In the genomic region with DNA sequence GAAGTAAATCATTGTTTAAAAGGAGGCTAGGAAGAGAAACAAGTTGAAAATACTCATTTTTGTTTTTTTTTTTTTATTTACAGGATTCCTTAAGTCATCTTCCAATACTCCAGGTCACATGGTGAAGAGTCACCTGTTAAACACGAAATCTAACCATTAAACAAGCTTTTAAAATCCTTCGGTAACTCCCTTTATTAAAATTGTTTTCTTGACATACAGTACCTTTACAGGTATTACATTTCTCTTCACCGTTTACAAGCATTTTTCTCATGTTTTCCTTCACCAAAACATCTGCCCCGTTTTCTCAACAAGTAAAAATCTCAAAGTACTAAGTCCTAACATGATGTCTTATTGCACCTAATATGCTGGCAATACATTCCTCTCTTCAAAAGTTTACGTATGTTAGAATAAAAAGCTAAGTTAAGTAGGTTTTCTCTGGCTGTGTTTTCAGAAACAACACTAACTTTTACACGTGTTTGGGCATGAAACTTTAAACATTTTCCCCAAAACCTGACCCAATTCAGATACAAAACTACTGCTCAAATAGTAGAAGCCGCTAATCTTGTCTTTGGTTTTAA, we compare ENCODE assay signal across 8 cellular contexts. TPM values are rescaled to one million over a fixed set of nuclear protein-coding genes. Genes with fewer than 3 reads are reported as not detected.
DNase-seq lines count a peak whose midpoint lies in the region; ATAC-seq and TF ChIP-seq lines count a peak whose summit lies in the region.

No MANE protein-coding gene starts in this region.

- no peaks in the 10 kb centered on the region for H3K36me3 ChIP-seq in A673 (ENCODE audit: insufficient read depth, low read length, poor library complexity, severe bottlenecking)
- H3K36me3 ChIP-seq in HUES6 (ENCODE audit: control insufficient read depth, insufficient read depth, low read length) = no peaks in the 10 kb centered on the region
- H3K36me3 ChIP-seq in brain microvascular endothelial cell (replicated peaks) = no peaks in the 10 kb centered on the region
- H3K36me3 ChIP-seq in mesodermal cell (ENCODE audit: control insufficient read depth, insufficient read depth, low read length) = peaks cover 18% of the 10 kb centered on the region

- TSS peak; percentile 67 for BruUV-seq in A673 (replicated peaks; lab: Mats Ljungman, UMichigan)

- intact Hi-C loops in A673 (cut with micrococcal nuclease; ENCODE audit: unreplicated experiment) = no loop called here

- peak overlapping the region; percentile 94 for H3K4me3 ChIP-seq in A673 (ENCODE audit: low read depth, low read length, poor library complexity, severe bottlenecking)
- peak overlapping the region; percentile 81 for H3K4me3 ChIP-seq in HUES6 (ENCODE audit: low read depth, low read length)
- H3K4me3 ChIP-seq in brain microvascular endothelial cell (ENCODE audit: low read depth, low read length) = peak overlapping the region; percentile 90
- H3K4me3 ChIP-seq in mesodermal cell (ENCODE audit: extremely low read depth, insufficient read depth, low read length, poor library complexity, severe bottlenecking) = peak overlapping the region; percentile 68

- H3K27me3 ChIP-seq in A673 (replicated peaks; ENCODE audit: insufficient read depth, low read depth, low read length, poor library complexity) (no peaks in the 10 kb centered on the region), HUES6 (ENCODE audit: control insufficient read depth, insufficient read depth, low read length) (no peaks in the 10 kb centered on the region), brain microvascular endothelial cell (replicated peaks) (no peaks in the 10 kb centered on the region)

- H3K4me1 ChIP-seq in A673 (ENCODE audit: insufficient read depth, low read length, poor library complexity, severe bottlenecking) = peaks cover 40% of the 10 kb centered on the region
- peaks cover 55% of the 10 kb centered on the region for H3K4me1 ChIP-seq in HUES6 (ENCODE audit: control insufficient read depth, insufficient read depth, low read length)
- peaks cover 42% of the 10 kb centered on the region for H3K4me1 ChIP-seq in mesodermal cell (ENCODE audit: control insufficient read depth, insufficient read depth, low read length, poor library complexity, severe bottlenecking)

- ATAC-seq in HG02884 (IDR thresholded peaks at IDR 0.05; ENCODE audit: unreplicated experiment) (no peak), GM18498 (IDR thresholded peaks at IDR 0.05; ENCODE audit: unreplicated experiment) (no peak)

- POLR2A ChIA-PET in A673 (lab: Charles Lee; ENCODE audit: low non-redundant PET) = no interaction called here

- WGBS in mesodermal cell (ENCODE audit: insufficient coverage in 2 of 2), 2 experiments = 0% methylated on average over 5 to 6 of the region's 7 CpGs

- no peaks in the 10 kb centered on the region for H3K9me3 ChIP-seq in A673 (ENCODE audit: low read depth, low read length, poor library complexity, severe bottlenecking)
- H3K9me3 ChIP-seq in HUES6 (ENCODE audit: control insufficient read depth, insufficient read depth, low read depth, low read length) = no peaks in the 10 kb centered on the region
- no peaks in the 10 kb centered on the region for H3K9me3 ChIP-seq in mesodermal cell (ENCODE audit: control insufficient read depth, low read length)

- H3K27ac ChIP-seq in A673 (ENCODE audit: low read depth, low read length, poor library complexity, severe bottlenecking) (peak overlapping the region; percentile 96), HUES6 (ENCODE audit: low read depth, low read length) (peak overlapping the region; percentile 99), brain microvascular endothelial cell (peak overlapping the region; percentile 80), mesodermal cell (ENCODE audit: low read depth, low read length, severe bottlenecking) (peak overlapping the region; percentile 97)

- CTCF ChIA-PET in A673 (lab: Charles Lee) = interaction anchor here (1.2 kb wide), 1 partner anchor 24 kb away, joined by 3 read pairs; no protein-coding TSS in a partner anchor

- H3K9ac ChIP-seq in HUES6 (ENCODE audit: low read length) = peak overlapping the region; percentile 100

- TF ChIP-seq CTCF in A673 (conservative IDR thresholded peaks at IDR 0.05; ENCODE audit: low read depth, low read length) = no peak
- TF ChIP-seq CTCF in brain microvascular endothelial cell (IDR thresholded peaks at IDR 0.05; ENCODE audit: low read depth, low read length, missing control alignments) = no peak

- DNase-seq in A673 (ENCODE audit: low spot score) = no peak
- DNase-seq in brain microvascular endothelial cell = no peak
- no peak for DNase-seq in ureter (ENCODE audit: low spot score)
- no peak for DNase-seq in activated CD4-positive, alpha-beta T cell treated with anti-CD3 and anti-CD28 coated beads for 4 hours

- in situ Hi-C loops in brain microvascular endothelial cell (cut with HindIII; ENCODE audit: low pct_ligation_motif_present, low sequenced_read_pairs) = no loop called here

RNA-seq across cellular contexts. Expression of gene PUM2, which starts 1.1 kb away (rescaled TPM):
- total RNA-seq in A673 (2021) (109 and 112 TPM in 2 replicates), ureter (123 TPM)
- 55.0 TPM for polyA plus RNA-seq in mesodermal cell (2013, experiment 1 of 2)
- polyA plus RNA-seq in mesodermal cell (2013, experiment 2 of 2) = 51.8 TPM
